In genomic region chr10:15809450-15809849, GRCh38 we compare ENCODE assay signal across 21 cellular contexts.
"Had no signal": no experiment of that assay in that cellular context is flagged by ENCODE, and none has a peak within 500 bp of the region (broad histone marks: within the 10 kb centered on the region; RNA-seq: fewer than 3 reads in every experiment).

No MANE protein-coding gene starts in this region.

- H3K4me3 ChIP-seq: cardiac muscle cell had no signal

- H3K27ac Mint-ChIP-seq: activated CD4-positive, alpha-beta memory T cell treated with anti-CD3 and anti-CD28 coated beads, Interleukin-2, amount 10 ng/mL, durations not matched to agents 7 days and 5 days; activated CD4-positive, alpha-beta T cell treated with anti-CD3 and anti-CD28 coated beads, Interleukin-2, amount 10 ng/mL, durations not matched to agents 7 days and 5 days; activated naive CD4-positive, alpha-beta T cell treated with anti-CD3 and anti-CD28 coated beads for 36 hours; activated naive CD8-positive, alpha-beta T cell; activated T-helper 17 cell treated with anti-CD3 and anti-CD28 coated beads, Interleukin-2, amount 50 U/mL, for 72 hours had no signal

- H3K27me3 Mint-ChIP-seq: activated CD4-positive, alpha-beta memory T cell treated with anti-CD3 and anti-CD28 coated beads, Interleukin-2, amount 10 ng/mL, durations not matched to agents 7 days and 5 days; activated CD4-positive, alpha-beta T cell treated with anti-CD3 and anti-CD28 coated beads, Interleukin-2, amount 10 ng/mL, durations not matched to agents 7 days and 5 days; activated naive CD8-positive, alpha-beta T cell; activated T-helper 17 cell treated with anti-CD3 and anti-CD28 coated beads, Interleukin-2, amount 50 U/mL, for 72 hours had no signal

- H3K27me3 ChIP-seq: brain microvascular endothelial cell, cardiac muscle cell had no signal

- H3K9me3 Mint-ChIP-seq: activated CD4-positive, alpha-beta memory T cell treated with anti-CD3 and anti-CD28 coated beads, Interleukin-2, amount 10 ng/mL, durations not matched to agents 7 days and 5 days; activated CD4-positive, alpha-beta T cell treated with anti-CD3 and anti-CD28 coated beads, Interleukin-2, amount 10 ng/mL, durations not matched to agents 7 days and 5 days; activated naive CD4-positive, alpha-beta T cell treated with anti-CD3 and anti-CD28 coated beads for 36 hours; activated T-helper 17 cell treated with anti-CD3 and anti-CD28 coated beads, Interleukin-2, amount 50 U/mL, for 72 hours had no signal

- DNase-seq: activated CD4-positive, alpha-beta memory T cell treated with anti-CD3 and anti-CD28 coated beads, Interleukin-2, amount 10 ng/mL, durations not matched to agents 7 days and 5 days; activated CD4-positive, alpha-beta T cell treated with anti-CD3 and anti-CD28 coated beads, Interleukin-2, amount 10 ng/mL, durations not matched to agents 7 days and 5 days; activated CD4-positive, CD25-positive, alpha-beta regulatory T cell; activated gamma-delta T cell; activated naive CD4-positive, alpha-beta T cell treated with anti-CD3 and anti-CD28 coated beads for 36 hours; activated T-cell treated with anti-CD3 and anti-CD28 coated beads for 4 hours; activated T-cell treated with anti-CD3 and anti-CD28 coated beads, Interleukin-2, amount 50 U/mL, for 48 hours; amygdala; brain microvascular endothelial cell; NCI-H1092; NCI-H1417; NCI-H1930; RPMI8226; SK-N-SH; T-helper 1 cell had no signal

- ATAC-seq: activated T-helper 17 cell treated with anti-CD3 and anti-CD28 coated beads, Interleukin-2, amount 50 U/mL, for 72 hours; Panc1; Right ventricle myocardium inferior had no signal

- H3K36me3 ChIP-seq: brain microvascular endothelial cell, cardiac muscle cell had no signal

- H3K4me3 Mint-ChIP-seq: activated CD4-positive, alpha-beta memory T cell treated with anti-CD3 and anti-CD28 coated beads, Interleukin-2, amount 10 ng/mL, durations not matched to agents 7 days and 5 days; activated CD4-positive, alpha-beta T cell treated with anti-CD3 and anti-CD28 coated beads, Interleukin-2, amount 10 ng/mL, durations not matched to agents 7 days and 5 days; activated naive CD4-positive, alpha-beta T cell treated with anti-CD3 and anti-CD28 coated beads for 36 hours; activated naive CD8-positive, alpha-beta T cell; activated T-helper 17 cell treated with anti-CD3 and anti-CD28 coated beads, Interleukin-2, amount 50 U/mL, for 72 hours had no signal

- H3K4me2 ChIP-seq: SK-N-SH had no signal

- H3K9me2 ChIP-seq: SK-N-SH had no signal

- H3K27ac ChIP-seq: brain microvascular endothelial cell, cardiac muscle cell, VCaP had no signal

- H3K4me1 Mint-ChIP-seq: activated CD4-positive, alpha-beta T cell treated with anti-CD3 and anti-CD28 coated beads, Interleukin-2, amount 10 ng/mL, durations not matched to agents 7 days and 5 days had no signal
